Comparison of ENCODE assay signal across 13 cellular contexts in genomic region chr9:81002242-81002641, GRCh38.
DNase-seq lines count a peak whose midpoint lies in the region; ATAC-seq, FAIRE-seq and TF ChIP-seq lines count a peak whose summit lies in the region.
"Had no signal": no experiment of that assay in that cellular context is flagged by ENCODE, and none has a peak within 500 bp of the region (broad histone marks: within the 10 kb centered on the region; RNA-seq: fewer than 3 reads in every experiment).

No MANE protein-coding gene starts in this region.

- no peak for FAIRE-seq in GM12892 (lab: Jason Lieb, UNC)

- peaks cover 7% of the 10 kb centered on the region for H3K9me3 Mint-ChIP-seq in activated naive CD8-positive, alpha-beta T cell treated with anti-CD3 and anti-CD28 coated beads, Interleukin-2, amount 50 U/mL, for 24 hours
- peaks cover 0 to 49% (median 12%) of the 10 kb centered on the region in 11 donors for H3K9me3 Mint-ChIP-seq in naive thymus-derived CD4-positive, alpha-beta T cell

- ATAC-seq in activated naive CD8-positive, alpha-beta T cell treated with anti-CD3 and anti-CD28 coated beads, Interleukin-2, amount 50 U/mL, for 24 hours = no peak
- no peak for ATAC-seq in naive thymus-derived CD4-positive, alpha-beta T cell
- ATAC-seq in GM19463 (IDR thresholded peaks at IDR 0.05; ENCODE audit: unreplicated experiment) = no peak
- ATAC-seq in GM21515 (IDR thresholded peaks at IDR 0.05; ENCODE audit: unreplicated experiment) = no peak

- no peak overlapping the region for H3K4me3 Mint-ChIP-seq in activated naive CD8-positive, alpha-beta T cell treated with anti-CD3 and anti-CD28 coated beads, Interleukin-2, amount 50 U/mL, for 24 hours
- peak overlapping the region in 3 of 10 donors; percentile 31 to 57 (median 44) for H3K4me3 Mint-ChIP-seq in naive thymus-derived CD4-positive, alpha-beta T cell

- H3K4me2 ChIP-seq in KMS-11 = peak overlapping the region; percentile 99

- H3K27me3 ChIP-seq in KMS-11 (ENCODE audit: insufficient read depth, low read depth) = no peaks in the 10 kb centered on the region
- no peaks in the 10 kb centered on the region for H3K27me3 ChIP-seq in naive thymus-derived CD4-positive, alpha-beta T cell (ENCODE audit: control insufficient read depth in 2 of 2, insufficient read depth in 2 of 2, low read length in 2 of 2)
- H3K27me3 ChIP-seq: suprapubic skin had no signal

- H3K36me3 ChIP-seq in KMS-11 (ENCODE audit: insufficient read depth) = no peaks in the 10 kb centered on the region
- H3K36me3 ChIP-seq in naive thymus-derived CD4-positive, alpha-beta T cell (ENCODE audit: control insufficient read depth in 2 of 3, insufficient read depth in 3 of 3, low read length in 3 of 3) = no peaks in the 10 kb centered on the region
- H3K36me3 ChIP-seq: suprapubic skin had no signal

- no peak overlapping the region for H3K9ac ChIP-seq in KMS-11
- H3K9ac ChIP-seq: parathyroid adenoma had no signal

- peak; percentile 2 for DNase-seq in activated CD4-positive, alpha-beta T cell treated with anti-CD3 and anti-CD28 coated beads for 48 hours
- no peak for DNase-seq in activated CD4-positive, alpha-beta T cell treated with anti-CD3 and anti-CD28 coated beads, Interleukin-2, amount 50 U/mL, for 4 hours
- DNase-seq in activated naive CD8-positive, alpha-beta T cell treated with anti-CD3 and anti-CD28 coated beads, Interleukin-2, amount 50 U/mL, for 24 hours = no peak
- peak in 7 of 9 donors; percentile 5 to 62 (median 22) for DNase-seq in naive thymus-derived CD4-positive, alpha-beta T cell
- no peak for DNase-seq in GM12892 (ENCODE audit: insufficient read length)
- DNase-seq: glutamatergic neuron, NCI-H1092, NCI-H524 treated with DMSO at 0.1 percent for 48 hours had no signal

- peaks cover 6% of the 10 kb centered on the region for H3K4me1 Mint-ChIP-seq in activated naive CD8-positive, alpha-beta T cell treated with anti-CD3 and anti-CD28 coated beads, Interleukin-2, amount 50 U/mL, for 24 hours
- H3K4me1 Mint-ChIP-seq in naive thymus-derived CD4-positive, alpha-beta T cell = peaks cover 0 to 10% (median 6%) of the 10 kb centered on the region in 7 donors

- H3K4me3 ChIP-seq in KMS-11 (IDR thresholded peaks at IDR 0.05; ENCODE audit: insufficient read depth, low read depth, low read length) = no peak overlapping the region
- no peak overlapping the region for H3K4me3 ChIP-seq in naive thymus-derived CD4-positive, alpha-beta T cell (ENCODE audit: low read length)
- H3K4me3 ChIP-seq: suprapubic skin had no signal

- no peak for TF ChIP-seq CTCF in KMS-11 (conservative IDR thresholded peaks at IDR 0.05; ENCODE audit: low read depth, low read length)

- CTCF ChIA-PET in naive thymus-derived CD4-positive, alpha-beta T cell (lab: Charles Lee) = no interaction called here

- H2AFZ ChIP-seq in KMS-11 (ENCODE audit: low read depth) = no peak overlapping the region
- H2AFZ ChIP-seq: parathyroid adenoma had no signal

- POLR2A ChIA-PET in naive thymus-derived CD4-positive, alpha-beta T cell (lab: Charles Lee) = no interaction called here

- no peak for TF ChIP-seq POLR2A in GM12892 (IDR thresholded peaks at IDR 0.05; ENCODE audit: low read depth, low read length)

- H3K4me1 ChIP-seq in KMS-11 (ENCODE audit: low read depth, poor library complexity, severe bottlenecking) = peaks cover 33% of the 10 kb centered on the region
- H3K4me1 ChIP-seq in naive thymus-derived CD4-positive, alpha-beta T cell (ENCODE audit: control insufficient read depth in 2 of 2, insufficient read depth in 2 of 2, low read length in 2 of 2) = no peaks in the 10 kb centered on the region
- H3K4me1 ChIP-seq: parathyroid adenoma, suprapubic skin had no signal

- H4K20me1 ChIP-seq in KMS-11 (ENCODE audit: insufficient read depth) = no peaks in the 10 kb centered on the region

- no peaks in the 10 kb centered on the region for H3K36me3 Mint-ChIP-seq in activated naive CD8-positive, alpha-beta T cell treated with anti-CD3 and anti-CD28 coated beads, Interleukin-2, amount 50 U/mL, for 24 hours (ENCODE audit: low read depth)
- H3K36me3 Mint-ChIP-seq in naive thymus-derived CD4-positive, alpha-beta T cell = no peaks in the 10 kb centered on the region

- H3K27me3 Mint-ChIP-seq in activated naive CD8-positive, alpha-beta T cell treated with anti-CD3 and anti-CD28 coated beads, Interleukin-2, amount 50 U/mL, for 24 hours = peaks cover 11% of the 10 kb centered on the region
- H3K27me3 Mint-ChIP-seq in naive thymus-derived CD4-positive, alpha-beta T cell = peaks cover 0 to 8% (median 0%) of the 10 kb centered on the region in 5 donors

- intact Hi-C loops in naive thymus-derived CD4-positive, alpha-beta T cell (cut with micrococcal nuclease) = no loop called here

- peak overlapping the region; percentile 50; the same call in 1 of the 2 replicates for H3K27ac ChIP-seq in KMS-11
- H3K27ac ChIP-seq in naive thymus-derived CD4-positive, alpha-beta T cell (ENCODE audit: low read depth, low read length) = no peak overlapping the region
- H3K27ac ChIP-seq: parathyroid adenoma, suprapubic skin had no signal

- H3K27ac Mint-ChIP-seq in activated naive CD8-positive, alpha-beta T cell treated with anti-CD3 and anti-CD28 coated beads, Interleukin-2, amount 50 U/mL, for 24 hours = peak overlapping the region; percentile 47
- H3K27ac Mint-ChIP-seq in naive thymus-derived CD4-positive, alpha-beta T cell = peak overlapping the region in 6 of 9 donors; percentile 16 to 84 (median 67)

- H3K9me3 ChIP-seq in naive thymus-derived CD4-positive, alpha-beta T cell (ENCODE audit: control insufficient read depth in 2 of 3, low read length in 3 of 3) = no peaks in the 10 kb centered on the region
- H3K9me3 ChIP-seq: suprapubic skin had no signal

- H3K79me2 ChIP-seq in KMS-11 (ENCODE audit: insufficient read depth, low read depth) = no peaks in the 10 kb centered on the region
- H3K79me2 ChIP-seq: parathyroid adenoma had no signal

Comparison
In these comparisons a context has a peak if more than half of its experiments do, and no peak if none do; other contexts are left out.
1. DNase-seq: peak in activated CD4-positive, alpha-beta T cell treated with anti-CD3 and anti-CD28 coated beads for 48 hours (single experiment) and naive thymus-derived CD4-positive, alpha-beta T cell (7 of 9); none in activated CD4-positive, alpha-beta T cell treated with anti-CD3 and anti-CD28 coated beads, Interleukin-2, amount 50 U/mL, for 4 hours (0 of 2), activated naive CD8-positive, alpha-beta T cell treated with anti-CD3 and anti-CD28 coated beads, Interleukin-2, amount 50 U/mL, for 24 hours (single experiment) and GM12892 (single experiment).